In the genomic region with DNA sequence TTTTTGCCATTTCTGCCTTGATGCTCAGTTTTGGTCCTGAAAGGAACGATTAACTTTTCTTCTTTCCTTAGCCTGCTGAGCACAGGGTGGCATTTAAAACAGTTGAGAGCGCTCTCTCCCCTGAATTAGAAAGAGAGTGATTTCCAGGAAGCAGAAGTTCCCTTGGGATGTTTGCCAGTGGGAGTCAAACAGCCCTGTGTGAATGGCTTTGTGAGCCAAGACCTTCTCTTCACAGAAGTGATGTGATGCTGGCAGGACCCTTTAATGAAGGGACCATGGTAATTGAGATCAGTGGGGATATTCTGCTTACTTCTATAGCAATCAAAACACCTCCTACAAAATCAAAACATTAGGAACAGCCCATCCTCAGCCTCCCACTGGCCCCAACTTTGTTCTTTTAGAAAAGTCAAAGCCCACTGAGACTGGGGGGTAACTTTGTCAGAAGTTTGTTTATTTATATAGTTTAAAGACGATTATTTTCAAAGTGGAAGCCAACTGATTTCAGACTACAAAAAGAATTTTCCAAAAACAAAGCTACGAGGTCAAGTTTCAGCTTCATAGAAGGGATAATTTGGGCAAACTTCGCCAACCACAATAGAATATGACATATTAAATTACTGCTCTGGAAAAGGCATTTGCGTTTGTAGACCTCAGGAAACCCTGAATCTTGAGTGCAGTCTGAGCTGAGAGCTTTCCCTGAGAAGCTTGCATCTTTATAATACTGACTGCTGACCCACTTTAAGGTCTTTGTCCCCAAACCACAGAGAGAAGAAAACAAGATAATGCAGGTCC, we compare ENCODE assay signal across 2 cellular contexts.
TF ChIP-seq lines count a peak whose summit lies in the region.

No MANE protein-coding gene starts in this region.

TF ChIP-seq in SK-N-SH treated with all-trans-retinoic acid at 6 μM for 48 hours, 23 proteins besides CTCF, POLR2A, EP300 and RAD21 (continued from another document):
- no peak for TF ChIP-seq ZC3H10 (CRISPR knock-in tag; IDR thresholded peaks at IDR 0.05)
TF ChIP-seq in SK-N-SH treated with all-trans-retinoic acid at 6 μM for 48 hours: peak in this region for 0.

TF ChIP-seq in SK-N-SH, 30 proteins besides CTCF, POLR2A, EP300 and RAD21 (continued from another document):
- TF ChIP-seq FOXM1 (IDR thresholded peaks at IDR 0.05; ENCODE audit: low read depth) (no peak), SMC3 (IDR thresholded peaks at IDR 0.05; ENCODE audit: low read depth, low read length) (no peak), GATA2 (CRISPR knock-in tag; IDR thresholded peaks at IDR 0.05) (no peak), TCF12 (IDR thresholded peaks at IDR 0.05) (no peak)
